8 cellular contexts compared by ENCODE assay signal in genomic region chr21:42496120-42496838, GRCh38. TPM values are rescaled to one million over a fixed set of nuclear protein-coding genes. Genes with fewer than 3 reads are reported as not detected.
DNase-seq lines count a peak whose midpoint lies in the region; ATAC-seq and TF ChIP-seq lines count a peak whose summit lies in the region.

TSS of gene RSPH1 (minus strand) at chr21:42496224. CDS start at chr21:42496186, 38 bp downstream.

- no peaks in the 10 kb centered on the region for H3K27me3 Mint-ChIP-seq in activated T-cell treated with anti-CD3 and anti-CD28 coated beads, Interleukin-2, amount 50 U/mL, for 24 hours

- H3K36me3 ChIP-seq in PC-3 (ENCODE audit: low read depth, low read length): no peaks in the 10 kb centered on the region

- H3K9me2 ChIP-seq in PC-3 (replicated peaks; ENCODE audit: low read length): no peaks in the 10 kb centered on the region

- peak; percentile 57 for TF ChIP-seq POLR2A in erythroblast (IDR thresholded peaks at IDR 0.05; ENCODE audit: low read length)

- H3K9ac ChIP-seq in PC-3 (ENCODE audit: low read length): peak within 1 kb of the TSS; percentile 63

- no peaks in the 10 kb centered on the region for H3K36me3 Mint-ChIP-seq in activated T-cell treated with anti-CD3 and anti-CD28 coated beads, Interleukin-2, amount 50 U/mL, for 24 hours (ENCODE audit: low read depth)

- peaks cover 20% of the 10 kb centered on the region for H3K4me1 Mint-ChIP-seq in activated T-cell treated with anti-CD3 and anti-CD28 coated beads, Interleukin-2, amount 50 U/mL, for 24 hours (ENCODE audit: low read depth)

- H3K79me2 ChIP-seq in PC-3 (ENCODE audit: low read length): no peaks in the 10 kb centered on the region

- H3K27me3 ChIP-seq in PC-3 (ENCODE audit: low read length): no peaks in the 10 kb centered on the region

- H3K4me3 ChIP-seq in Jurkat, Clone E6-1 (ENCODE audit: low read length): peak within 1 kb of the TSS; percentile 77
- H3K4me3 ChIP-seq in PC-3 (ENCODE audit: low read length): peak within 1 kb of the TSS; percentile 66

- intact Hi-C loops in PC-3 (cut with micrococcal nuclease): loop anchor here (1.0 to 2.0 kb wide), 3 partner anchors 19 to 28 kb away; no protein-coding TSS in a partner anchor

- H3K4me3 Mint-ChIP-seq in activated T-cell treated with anti-CD3 and anti-CD28 coated beads, Interleukin-2, amount 50 U/mL, for 24 hours: peak within 1 kb of the TSS; percentile 87

- H4K20me1 ChIP-seq in PC-3 (ENCODE audit: low read length): no peaks in the 10 kb centered on the region

- peak; percentile 96 for ATAC-seq in GM21717 (IDR thresholded peaks at IDR 0.05; ENCODE audit: unreplicated experiment)
- ATAC-seq in PC-3: peak; percentile 98

- POLR2A ChIA-PET in PC-3 (lab: Charles Lee; ENCODE audit: unreplicated experiment): interaction anchor here (0.5 to 0.7 kb wide), 2 partner anchors 21 to 28 kb away, joined by 4 to 8 read pairs; no protein-coding TSS in a partner anchor

- peak within 1 kb of the TSS; percentile 88 for H3K27ac Mint-ChIP-seq in activated T-cell treated with anti-CD3 and anti-CD28 coated beads, Interleukin-2, amount 50 U/mL, for 24 hours

- H3K4me1 ChIP-seq in PC-3 (ENCODE audit: insufficient read depth, low read length): peaks cover 13% of the 10 kb centered on the region

- CTCF ChIA-PET in PC-3 (lab: Charles Lee): no interaction called here

- peak within 1 kb of the TSS; percentile 95 for H3K4me2 ChIP-seq in PC-3 (ENCODE audit: low read length)

- H3K27ac ChIP-seq in PC-3 (ENCODE audit: low read length): 0 out of 2 replicates have a peak within 1 kb of the TSS, but pooled peaks have one; percentile 12

- BruUV-seq in PC-3 (replicated peaks; lab: Mats Ljungman, UMichigan): no TSS peak

- H3K9me3 ChIP-seq in PC-3 (ENCODE audit: low read length): no peaks in the 10 kb centered on the region

- peak within 1 kb of the TSS; percentile 88 for H2AFZ ChIP-seq in PC-3 (ENCODE audit: low read length)

- TF ChIP-seq CTCF in PC-3 (conservative IDR thresholded peaks at IDR 0.05; ENCODE audit: low read depth, low read length): 0 out of 2 replicates have a peak, but pooled peaks have one; percentile 24

- no peaks in the 10 kb centered on the region for H3F3A ChIP-seq in PC-3 (ENCODE audit: low read length, unreplicated experiment)

- no peaks in the 10 kb centered on the region for H3K9me3 Mint-ChIP-seq in activated T-cell treated with anti-CD3 and anti-CD28 coated beads, Interleukin-2, amount 50 U/mL, for 24 hours

- peak; percentile 99 for DNase-seq in DMS53 (lab: John Stamatoyannopoulos, UW)
- DNase-seq in Jurkat, Clone E6-1 (ENCODE audit: low read depth, low spot score): peak; percentile 97
- peak; percentile 99 for DNase-seq in PC-3
- peak; percentile 99 for DNase-seq in activated T-cell treated with anti-CD3 and anti-CD28 coated beads, Interleukin-2, amount 50 U/mL, for 24 hours
- DNase-seq in erythroblast (lab: John Stamatoyannopoulos, UW): peak; percentile 97 to 99
- peak; percentile 100 for DNase-seq in mucosa of gallbladder (ENCODE audit: low spot score)
- peak; percentile 99 for DNase-seq in stimulated activated CD8-positive, alpha-beta memory T cell treated with anti-CD3 and anti-CD28 coated beads, Interleukin-4, amount 100 ng/mL, for 24 hours (ENCODE audit: low read depth)

RNA-seq across cellular contexts. Expression of gene RSPH1, which starts in this region (rescaled TPM):
- not detected for polyA plus RNA-seq in Jurkat, Clone E6-1 (2012; ENCODE audit: insufficient read depth, insufficient read length)
- total RNA-seq in PC-3 (2014; rRNA removed) (0.51 and 0.98 TPM in 2 replicates), mucosa of gallbladder (5.6 TPM)

Comparison
In these comparisons a context has a peak if more than half of its experiments do, and no peak if none do; other contexts are left out.
1. Peak in every context shown above with its lines: DNase-seq, ATAC-seq, H3K4me3 ChIP-seq and H3K27ac ChIP-seq.
2. Peak in DNase-seq, ATAC-seq, H3K4me3 ChIP-seq, H3K27ac ChIP-seq, H3K9ac ChIP-seq and H3K4me2 ChIP-seq in PC-3; RNA of the gene not detected or under 1 TPM.